ENCODE assay signal across 19 cellular contexts in the genomic region with DNA sequence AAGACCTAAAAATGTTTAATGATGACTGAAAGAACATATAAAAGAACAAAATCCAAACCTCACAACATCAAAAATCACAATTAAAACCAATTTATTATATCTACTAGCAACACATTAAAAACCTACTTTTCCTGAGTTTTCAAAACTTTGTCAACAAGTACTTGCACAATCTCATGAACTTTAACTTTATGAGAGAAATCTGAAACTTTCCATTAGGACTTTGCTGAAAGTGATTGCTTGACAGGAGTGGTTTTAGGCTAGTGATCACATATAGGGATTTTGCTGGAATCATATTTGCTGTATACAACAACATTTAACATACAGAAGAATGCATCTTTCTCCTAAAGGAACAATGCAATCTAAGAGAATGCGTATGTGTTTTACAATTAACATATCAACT.
"Had no signal": no experiment of that assay in that cellular context is flagged by ENCODE, and none has a peak within 500 bp of the region (broad histone marks: within the 10 kb centered on the region; RNA-seq: fewer than 3 reads in every experiment).

No MANE protein-coding gene starts in this region.

- H3K9me3 Mint-ChIP-seq: activated T-helper 2 cell treated with anti-CD3 and anti-CD28 coated beads, Interferon-gamma antibody, Interleukin-2, Interleukin-4, amounts not matched to agents 10 μg/mL and 5 μg/mL and 100 μg/mL, durations not matched to agents 14 hours and 24 hours and 36 hours; brain; immature natural killer cell had no signal

- H3K4me2 ChIP-seq: neural progenitor cell had no signal

- H3K4me1 ChIP-seq: neural progenitor cell, pancreas had no signal

- ATAC-seq: activated CD4-positive, CD25-positive, alpha-beta regulatory T cell treated with anti-CD3 and anti-CD28 coated beads, Interleukin-2, amount 50 U/mL, for 24 hours; left cardiac atrium; pancreas had no signal

- H3K9ac ChIP-seq: neural progenitor cell had no signal

- H3K27me3 Mint-ChIP-seq: brain had no signal

- H3K27ac ChIP-seq: coronary artery, esophagus squamous epithelium, neural progenitor cell, pancreas, sigmoid colon had no signal

- H3K4me1 Mint-ChIP-seq: brain, neural progenitor cell had no signal

- FAIRE-seq: endothelial cell of umbilical vein, pancreas had no signal

- DNase-seq: activated naive CD4-positive, alpha-beta T cell treated with anti-CD3 and anti-CD28 coated beads, Interleukin-2, amount 50 U/mL, for 16 hours; amygdala; central memory CD4-positive, alpha-beta T cell; esophagus squamous epithelium; foreskin fibroblast; immature natural killer cell; left cardiac atrium; midbrain; pancreas; sigmoid colon; stimulated activated CD4-positive, alpha-beta T cell treated with anti-CD3 and anti-CD28 coated beads, Interleukin-1b, Interleukin-23, amount 100 ng/mL, for 48 hours; T1000 had no signal

- H3K27ac Mint-ChIP-seq: activated T-helper 2 cell treated with anti-CD3 and anti-CD28 coated beads, Interferon-gamma antibody, Interleukin-2, Interleukin-4, amounts not matched to agents 10 μg/mL and 5 μg/mL and 100 μg/mL, durations not matched to agents 14 hours and 24 hours and 36 hours; brain; neural progenitor cell had no signal

- H3K4me3 Mint-ChIP-seq: brain, immature natural killer cell, neural progenitor cell had no signal

- H3K9me3 ChIP-seq: esophagus squamous epithelium, pancreas, sigmoid colon had no signal

- H2AFZ ChIP-seq: neural progenitor cell had no signal

- H3K27me3 ChIP-seq: esophagus squamous epithelium, neural progenitor cell, pancreas, sigmoid colon had no signal

- H3K4me3 ChIP-seq: coronary artery, esophagus squamous epithelium, lung, neural progenitor cell, pancreas, sigmoid colon had no signal
